Comparison of ENCODE assay signal across 8 cellular contexts in genomic region chr4:1216869-1217294, GRCh38. TPM values are rescaled to one million over a fixed set of nuclear protein-coding genes. Genes with fewer than 3 reads are reported as not detected.
DNase-seq lines count a peak whose midpoint lies in the region; ATAC-seq and TF ChIP-seq lines count a peak whose summit lies in the region.

No MANE protein-coding gene starts in this region.

- CTCF ChIA-PET in MCF 10A (lab: Yijun Ruan, JAX) = interaction anchor here (0.8 to 1.1 kb wide), 2 partner anchors 86 to 89 kb away, joined by 3 to 5 read pairs; no protein-coding TSS in a partner anchor
- CTCF ChIA-PET in A673 (lab: Charles Lee) = no interaction called here

- TF ChIP-seq CTCF in MCF 10A (IDR thresholded peaks at IDR 0.05; ENCODE audit: unreplicated experiment) = no peak
- TF ChIP-seq CTCF in A673 (conservative IDR thresholded peaks at IDR 0.05; ENCODE audit: low read depth, low read length) = no peak

- DNase-seq in activated CD4-positive, alpha-beta T cell treated with anti-CD3 and anti-CD28 coated beads for 4 hours = peak; percentile 40 to 43
- peak in 2 of 3 donors; percentile 59 for DNase-seq in stimulated activated CD4-positive, alpha-beta T cell treated with anti-CD3 and anti-CD28 coated beads, TNF-alpha, amount 100 ng/mL, for 48 hours (ENCODE audit: low read depth in 3 of 3)
- no peak for DNase-seq in MCF 10A (ENCODE audit: unreplicated experiment)
- DNase-seq in iPS-NIHi11 (ENCODE audit: low spot score) = no peak
- no peak for DNase-seq in A673 (ENCODE audit: low spot score)
- no peak for DNase-seq in NCI-H2029 (lab: John Stamatoyannopoulos, UW)

- H3K4me3 ChIP-seq in A673 (ENCODE audit: low read depth, low read length, poor library complexity, severe bottlenecking) = no peak overlapping the region

- H3K27ac ChIP-seq in A673 (ENCODE audit: low read depth, low read length, poor library complexity, severe bottlenecking) = no peak overlapping the region

- peaks cover 52% of the 10 kb centered on the region for H3K4me1 Mint-ChIP-seq in dendritic cell treated with granulocyte-macrophage colony-stimulating factor and Interleukin-4, amounts not matched to agents 40 ng/mL and 50 ng/mL, for 4 days (ENCODE audit: low read depth)
- no peaks in the 10 kb centered on the region for H3K4me1 Mint-ChIP-seq in MCF 10A (ENCODE audit: insufficient read depth, unreplicated experiment)

- H3K4me3 Mint-ChIP-seq in dendritic cell treated with granulocyte-macrophage colony-stimulating factor and Interleukin-4, amounts not matched to agents 40 ng/mL and 50 ng/mL, for 4 days = peak overlapping the region; percentile 7
- H3K4me3 Mint-ChIP-seq in MCF 10A (ENCODE audit: unreplicated experiment) = no peak overlapping the region

- H3K9me3 Mint-ChIP-seq in dendritic cell treated with granulocyte-macrophage colony-stimulating factor and Interleukin-4, amounts not matched to agents 40 ng/mL and 50 ng/mL, for 4 days = no peaks in the 10 kb centered on the region
- H3K9me3 Mint-ChIP-seq in MCF 10A (ENCODE audit: unreplicated experiment) = no peaks in the 10 kb centered on the region

- H3K27me3 Mint-ChIP-seq in dendritic cell treated with granulocyte-macrophage colony-stimulating factor and Interleukin-4, amounts not matched to agents 40 ng/mL and 50 ng/mL, for 4 days = no peaks in the 10 kb centered on the region
- H3K27me3 Mint-ChIP-seq in MCF 10A (ENCODE audit: insufficient read depth, unreplicated experiment) = no peaks in the 10 kb centered on the region

- H3K36me3 Mint-ChIP-seq in dendritic cell treated with granulocyte-macrophage colony-stimulating factor and Interleukin-4, amounts not matched to agents 40 ng/mL and 50 ng/mL, for 4 days (ENCODE audit: low read depth) = peaks cover 95% of the 10 kb centered on the region
- H3K36me3 Mint-ChIP-seq in MCF 10A (ENCODE audit: insufficient read depth, unreplicated experiment) = peaks cover 53% of the 10 kb centered on the region

- ATAC-seq in GM19463 (IDR thresholded peaks at IDR 0.05; ENCODE audit: unreplicated experiment) = peak; percentile 21

- intact Hi-C loops in dendritic cell treated with granulocyte-macrophage colony-stimulating factor and Interleukin-4, amounts not matched to agents 40 ng/mL and 50 ng/mL, for 4 days (cut with micrococcal nuclease) = loop anchor here (5.0 kb wide), 1 partner anchor 50 kb away; no protein-coding TSS in a partner anchor
- intact Hi-C loops in MCF 10A (cut with micrococcal nuclease) = no loop called here
- intact Hi-C loops in A673 (cut with micrococcal nuclease; ENCODE audit: unreplicated experiment) = no loop called here

- H3K27ac Mint-ChIP-seq in dendritic cell treated with granulocyte-macrophage colony-stimulating factor and Interleukin-4, amounts not matched to agents 40 ng/mL and 50 ng/mL, for 4 days = peak overlapping the region; percentile 19
- H3K27ac Mint-ChIP-seq in MCF 10A (ENCODE audit: low read depth, unreplicated experiment) = no peak overlapping the region

- BruUV-seq in MCF 10A (replicated peaks; lab: Mats Ljungman, UMichigan) (no TSS peak), A673 (replicated peaks; lab: Mats Ljungman, UMichigan) (no TSS peak)

- H3K9me3 ChIP-seq in A673 (ENCODE audit: low read depth, low read length, poor library complexity, severe bottlenecking) = no peaks in the 10 kb centered on the region

- H3K27me3 ChIP-seq in A673 (replicated peaks; ENCODE audit: insufficient read depth, low read depth, low read length, poor library complexity) = no peaks in the 10 kb centered on the region

- H3K4me1 ChIP-seq in A673 (ENCODE audit: insufficient read depth, low read length, poor library complexity, severe bottlenecking) = no peaks in the 10 kb centered on the region

- H3K36me3 ChIP-seq in A673 (ENCODE audit: insufficient read depth, low read length, poor library complexity, severe bottlenecking) = peaks cover 70% of the 10 kb centered on the region

- POLR2A ChIA-PET in MCF 10A (lab: Yijun Ruan, JAX) = no interaction called here
- POLR2A ChIA-PET in A673 (lab: Charles Lee; ENCODE audit: low non-redundant PET) = no interaction called here

RNA-seq across cellular contexts. Expression of gene CTBP1, which starts 32.0 kb away (rescaled TPM):
- total RNA-seq in MCF 10A (2022) (133 and 152 TPM in 2 replicates), A673 (2021) (187 and 196 TPM in 2 replicates)

RNA-seq across cellular contexts. Expression of gene SPON2, which starts 44.5 kb away (rescaled TPM):
- total RNA-seq in MCF 10A (2022) (0.54 and 0.64 TPM in 2 replicates), A673 (2021) (2.3 and 4.8 TPM in 2 replicates)

Comparison
In these comparisons a context has a peak if more than half of its experiments do, and no peak if none do; other contexts are left out.
1. DNase-seq: peak in activated CD4-positive, alpha-beta T cell treated with anti-CD3 and anti-CD28 coated beads for 4 hours (2 of 2) and stimulated activated CD4-positive, alpha-beta T cell treated with anti-CD3 and anti-CD28 coated beads, TNF-alpha, amount 100 ng/mL, for 48 hours (2 of 3); none in MCF 10A (single experiment), iPS-NIHi11 (single experiment), A673 (single experiment) and NCI-H2029 (single experiment).